1 cellular context compared by ENCODE assay signal in the genomic region with DNA sequence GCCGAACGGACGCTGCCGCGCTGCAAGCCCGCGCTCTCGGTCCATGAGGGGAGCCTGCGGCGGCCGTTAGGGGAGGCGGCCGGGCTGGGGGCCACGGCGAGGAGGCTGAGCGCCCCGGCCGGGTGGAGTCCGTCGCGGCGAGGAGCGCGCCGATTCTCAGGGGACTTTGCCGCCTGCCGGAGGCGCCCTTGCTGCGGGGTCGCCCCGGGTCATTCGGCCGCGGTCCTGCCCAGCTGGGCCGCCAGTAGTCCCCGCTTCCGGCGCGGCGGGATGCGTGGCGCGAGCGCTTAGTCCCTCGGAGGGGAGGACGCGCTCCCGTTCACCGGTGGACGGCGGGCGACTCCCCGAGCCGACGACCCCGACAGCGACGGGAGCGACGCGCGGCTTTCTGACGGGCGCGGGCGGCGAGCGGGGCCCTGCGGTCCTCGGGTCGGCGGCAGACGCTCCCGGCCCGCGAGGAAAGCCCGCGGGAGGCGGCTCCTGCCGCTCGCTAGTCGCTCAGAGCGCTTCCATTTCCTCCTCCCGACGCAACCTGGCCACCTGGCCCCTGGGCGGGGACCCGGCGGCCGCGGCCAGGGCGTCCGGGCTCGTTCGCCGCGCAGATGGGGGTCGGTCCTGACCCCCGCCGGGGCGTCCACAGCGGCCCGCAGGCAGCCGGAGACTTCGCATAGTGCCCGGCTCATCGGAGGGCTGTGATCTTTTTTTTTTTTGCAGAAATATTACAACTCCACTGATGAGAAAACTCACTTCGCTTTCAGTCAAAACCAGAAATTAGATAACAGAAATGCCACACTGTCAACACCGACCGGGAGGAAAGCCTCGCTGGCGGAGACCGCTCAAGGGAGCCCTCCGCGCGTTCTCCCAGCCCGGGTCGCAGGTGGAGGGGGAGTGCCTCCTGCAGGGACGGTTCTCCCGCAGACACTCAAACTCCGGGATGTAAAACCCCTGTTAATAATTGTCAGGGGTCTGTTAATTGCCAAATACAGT.
TF ChIP-seq lines count a peak whose summit lies in the region.

No MANE protein-coding gene starts in this region.

TF ChIP-seq in HepG2, 621 proteins besides CTCF, POLR2A, EP300 and RAD21 (continues in another document):
- TF ChIP-seq ZNF547 (CRISPR knock-in tag; IDR thresholded peaks at IDR 0.05) (0 out of 2 replicates have a peak, but pooled peaks have one; percentile 51), ZMYM3 (CRISPR knock-in tag; IDR thresholded peaks at IDR 0.05) (no peak), DR1 (CRISPR knock-in tag; IDR thresholded peaks at IDR 0.05) (peak; percentile 21; the same call in 1 of the 2 replicates), FOXA1 (IDR thresholded peaks at IDR 0.05) (no peak), FOXA1 (CRISPR knock-in tag; IDR thresholded peaks at IDR 0.05) (0 out of 2 replicates have a peak, but pooled peaks have one; percentile 16), ASH2L (IDR thresholded peaks at IDR 0.05; ENCODE audit: insufficient read length, low read depth, low read length) (peak; percentile 22), TMF1 (CRISPR knock-in tag; IDR thresholded peaks at IDR 0.05; ENCODE audit: low read depth) (0 out of 2 replicates have a peak, but pooled peaks have one; percentile 44), ZNF263 (CRISPR knock-in tag; IDR thresholded peaks at IDR 0.05) (no peak), ELF3 (CRISPR knock-in tag; IDR thresholded peaks at IDR 0.05) (peak; percentile 2; the same call in 1 of the 2 replicates), GABPA (IDR thresholded peaks at IDR 0.05; ENCODE audit: low read depth, low read length) (no peak), GABPA (CRISPR knock-in tag; IDR thresholded peaks at IDR 0.05; ENCODE audit: low read depth) (0 out of 2 replicates have a peak, but pooled peaks have one; percentile 21), ZSCAN9 (CRISPR knock-in tag; IDR thresholded peaks at IDR 0.05; ENCODE audit: borderline replicate concordance) (peak; percentile 19), KMT2A (CRISPR knock-in tag; IDR thresholded peaks at IDR 0.05) (peak; percentile 25; the same call in 1 of the 2 replicates), XRCC5 (optimal IDR thresholded peaks at IDR 0.05; ENCODE audit: low read length) (peak; percentile 13), RBM39 (IDR thresholded peaks at IDR 0.05; ENCODE audit: low read depth, low read length, poor library complexity, severe bottlenecking) (no peak), ZFX (CRISPR knock-in tag; IDR thresholded peaks at IDR 0.05; ENCODE audit: low read depth) (peak; percentile 45), ZNF333 (CRISPR knock-in tag; IDR thresholded peaks at IDR 0.05; ENCODE audit: borderline replicate concordance) (0 out of 2 replicates have a peak, but pooled peaks have one; percentile 60), MEIS2 (CRISPR knock-in tag; IDR thresholded peaks at IDR 0.05) (0 out of 2 replicates have a peak, but pooled peaks have one; percentile 24), ZNF343 (CRISPR knock-in tag; IDR thresholded peaks at IDR 0.05) (no peak), SP1 (IDR thresholded peaks at IDR 0.05) (no peak), SP1 (CRISPR knock-in tag; IDR thresholded peaks at IDR 0.05) (peak; percentile 17; the same call in 1 of the 2 replicates), SALL1 (CRISPR knock-in tag; IDR thresholded peaks at IDR 0.05) (peak; percentile 7), KLF6 (CRISPR knock-in tag; IDR thresholded peaks at IDR 0.05) (0 out of 2 replicates have a peak, but pooled peaks have one; percentile 81), SOX13 (IDR thresholded peaks at IDR 0.05) (no peak), SOX13 (CRISPR knock-in tag; conservative IDR thresholded peaks at IDR 0.05 in 1 of 2, IDR thresholded peaks at IDR 0.05 in 1 of 2) (no peak), RXRA (CRISPR knock-in tag; IDR thresholded peaks at IDR 0.05) (peak; percentile 88), RFX5 (IDR thresholded peaks at IDR 0.05; ENCODE audit: low read depth, low read length) (no peak), ETV5 (CRISPR knock-in tag; IDR thresholded peaks at IDR 0.05; ENCODE audit: borderline replicate concordance) (peak; percentile 12; the same call in 1 of the 2 replicates), ZNF563 (CRISPR knock-in tag; IDR thresholded peaks at IDR 0.05) (peak; percentile 53), TBP (CRISPR knock-in tag; IDR thresholded peaks at IDR 0.05) (no peak), CC2D1A (CRISPR knock-in tag; IDR thresholded peaks at IDR 0.05) (no peak), HNRNPLL (IDR thresholded peaks at IDR 0.05; ENCODE audit: low read depth, low read length, poor library complexity, severe bottlenecking) (peak; percentile 41), ZNF331 (CRISPR knock-in tag; IDR thresholded peaks at IDR 0.05) (peak; percentile 56; the same call in 1 of the 2 replicates), RBFOX2 (IDR thresholded peaks at IDR 0.05; ENCODE audit: low read depth, low read length) (peak; percentile 72), ATAD3A (CRISPR knock-in tag; IDR thresholded peaks at IDR 0.05) (no peak), ZNF232 (CRISPR knock-in tag; IDR thresholded peaks at IDR 0.05; ENCODE audit: borderline replicate concordance) (no peak), ZNF737 (CRISPR knock-in tag; IDR thresholded peaks at IDR 0.05; ENCODE audit: borderline replicate concordance) (no peak)
- TF ChIP-seq, protein P1, sequence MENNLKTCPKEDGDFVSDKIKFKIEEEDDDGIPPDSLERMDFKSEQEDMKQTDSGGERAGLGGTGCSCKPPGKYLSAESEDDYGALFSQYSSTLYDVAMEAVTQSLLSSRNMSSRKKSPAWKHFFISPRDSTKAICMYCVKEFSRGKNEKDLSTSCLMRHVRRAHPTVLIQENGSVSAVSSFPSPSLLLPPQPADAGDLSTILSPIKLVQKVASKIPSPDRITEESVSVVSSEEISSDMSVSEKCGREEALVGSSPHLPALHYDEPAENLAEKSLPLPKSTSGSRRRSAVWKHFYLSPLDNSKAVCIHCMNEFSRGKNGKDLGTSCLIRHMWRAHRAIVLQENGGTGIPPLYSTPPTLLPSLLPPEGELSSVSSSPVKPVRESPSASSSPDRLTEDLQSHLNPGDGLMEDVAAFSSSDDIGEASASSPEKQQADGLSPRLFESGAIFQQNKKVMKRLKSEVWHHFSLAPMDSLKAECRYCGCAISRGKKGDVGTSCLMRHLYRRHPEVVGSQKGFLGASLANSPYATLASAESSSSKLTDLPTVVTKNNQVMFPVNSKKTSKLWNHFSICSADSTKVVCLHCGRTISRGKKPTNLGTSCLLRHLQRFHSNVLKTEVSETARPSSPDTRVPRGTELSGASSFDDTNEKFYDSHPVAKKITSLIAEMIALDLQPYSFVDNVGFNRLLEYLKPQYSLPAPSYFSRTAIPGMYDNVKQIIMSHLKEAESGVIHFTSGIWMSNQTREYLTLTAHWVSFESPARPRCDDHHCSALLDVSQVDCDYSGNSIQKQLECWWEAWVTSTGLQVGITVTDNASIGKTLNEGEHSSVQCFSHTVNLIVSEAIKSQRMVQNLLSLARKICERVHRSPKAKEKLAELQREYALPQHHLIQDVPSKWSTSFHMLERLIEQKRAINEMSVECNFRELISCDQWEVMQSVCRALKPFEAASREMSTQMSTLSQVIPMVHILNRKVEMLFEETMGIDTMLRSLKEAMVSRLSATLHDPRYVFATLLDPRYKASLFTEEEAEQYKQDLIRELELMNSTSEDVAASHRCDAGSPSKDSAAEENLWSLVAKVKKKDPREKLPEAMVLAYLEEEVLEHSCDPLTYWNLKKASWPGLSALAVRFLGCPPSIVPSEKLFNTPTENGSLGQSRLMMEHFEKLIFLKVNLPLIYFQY (CRISPR knock-in tag; IDR thresholded peaks at IDR 0.05; ENCODE audit: borderline replicate concordance): peak; percentile 80; the same call in 1 of the 2 replicates
- TF ChIP-seq, protein P2, sequence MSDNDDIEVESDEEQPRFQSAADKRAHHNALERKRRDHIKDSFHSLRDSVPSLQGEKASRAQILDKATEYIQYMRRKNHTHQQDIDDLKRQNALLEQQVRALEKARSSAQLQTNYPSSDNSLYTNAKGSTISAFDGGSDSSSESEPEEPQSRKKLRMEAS (IDR thresholded peaks at IDR 0.05): peak; percentile 70
- TF ChIP-seq, protein P3, sequence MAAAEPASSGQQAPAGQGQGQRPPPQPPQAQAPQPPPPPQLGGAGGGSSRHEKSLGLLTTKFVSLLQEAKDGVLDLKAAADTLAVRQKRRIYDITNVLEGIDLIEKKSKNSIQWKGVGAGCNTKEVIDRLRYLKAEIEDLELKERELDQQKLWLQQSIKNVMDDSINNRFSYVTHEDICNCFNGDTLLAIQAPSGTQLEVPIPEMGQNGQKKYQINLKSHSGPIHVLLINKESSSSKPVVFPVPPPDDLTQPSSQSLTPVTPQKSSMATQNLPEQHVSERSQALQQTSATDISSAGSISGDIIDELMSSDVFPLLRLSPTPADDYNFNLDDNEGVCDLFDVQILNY (CRISPR knock-in tag; conservative IDR thresholded peaks at IDR 0.05): peak; percentile 40; the same call in 1 of the 2 replicates
- TF ChIP-seq, protein P4, sequence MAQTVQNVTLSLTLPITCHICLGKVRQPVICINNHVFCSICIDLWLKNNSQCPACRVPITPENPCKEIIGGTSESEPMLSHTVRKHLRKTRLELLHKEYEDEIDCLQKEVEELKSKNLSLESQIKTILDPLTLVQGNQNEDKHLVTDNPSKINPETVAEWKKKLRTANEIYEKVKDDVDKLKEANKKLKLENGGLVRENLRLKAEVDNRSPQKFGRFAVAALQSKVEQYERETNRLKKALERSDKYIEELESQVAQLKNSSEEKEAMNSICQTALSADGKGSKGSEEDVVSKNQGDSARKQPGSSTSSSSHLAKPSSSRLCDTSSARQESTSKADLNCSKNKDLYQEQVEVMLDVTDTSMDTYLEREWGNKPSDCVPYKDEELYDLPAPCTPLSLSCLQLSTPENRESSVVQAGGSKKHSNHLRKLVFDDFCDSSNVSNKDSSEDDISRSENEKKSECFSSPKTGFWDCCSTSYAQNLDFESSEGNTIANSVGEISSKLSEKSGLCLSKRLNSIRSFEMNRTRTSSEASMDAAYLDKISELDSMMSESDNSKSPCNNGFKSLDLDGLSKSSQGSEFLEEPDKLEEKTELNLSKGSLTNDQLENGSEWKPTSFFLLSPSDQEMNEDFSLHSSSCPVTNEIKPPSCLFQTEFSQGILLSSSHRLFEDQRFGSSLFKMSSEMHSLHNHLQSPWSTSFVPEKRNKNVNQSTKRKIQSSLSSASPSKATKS (CRISPR knock-in tag; IDR thresholded peaks at IDR 0.05): no peak
- TF ChIP-seq, protein P5, sequence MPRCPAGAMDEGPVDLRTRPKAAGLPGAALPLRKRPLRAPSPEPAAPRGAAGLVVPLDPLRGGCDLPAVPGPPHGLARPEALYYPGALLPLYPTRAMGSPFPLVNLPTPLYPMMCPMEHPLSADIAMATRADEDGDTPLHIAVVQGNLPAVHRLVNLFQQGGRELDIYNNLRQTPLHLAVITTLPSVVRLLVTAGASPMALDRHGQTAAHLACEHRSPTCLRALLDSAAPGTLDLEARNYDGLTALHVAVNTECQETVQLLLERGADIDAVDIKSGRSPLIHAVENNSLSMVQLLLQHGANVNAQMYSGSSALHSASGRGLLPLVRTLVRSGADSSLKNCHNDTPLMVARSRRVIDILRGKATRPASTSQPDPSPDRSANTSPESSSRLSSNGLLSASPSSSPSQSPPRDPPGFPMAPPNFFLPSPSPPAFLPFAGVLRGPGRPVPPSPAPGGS (CRISPR knock-in tag; IDR thresholded peaks at IDR 0.05): peak; percentile 77; the same call in 1 of the 2 replicates
- TF ChIP-seq, protein P6, sequence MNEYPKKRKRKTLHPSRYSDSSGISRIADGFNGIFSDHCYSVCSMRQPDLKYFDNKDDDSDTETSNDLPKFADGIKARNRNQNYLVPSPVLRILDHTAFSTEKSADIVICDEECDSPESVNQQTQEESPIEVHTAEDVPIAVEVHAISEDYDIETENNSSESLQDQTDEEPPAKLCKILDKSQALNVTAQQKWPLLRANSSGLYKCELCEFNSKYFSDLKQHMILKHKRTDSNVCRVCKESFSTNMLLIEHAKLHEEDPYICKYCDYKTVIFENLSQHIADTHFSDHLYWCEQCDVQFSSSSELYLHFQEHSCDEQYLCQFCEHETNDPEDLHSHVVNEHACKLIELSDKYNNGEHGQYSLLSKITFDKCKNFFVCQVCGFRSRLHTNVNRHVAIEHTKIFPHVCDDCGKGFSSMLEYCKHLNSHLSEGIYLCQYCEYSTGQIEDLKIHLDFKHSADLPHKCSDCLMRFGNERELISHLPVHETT (CRISPR knock-in tag; conservative IDR thresholded peaks at IDR 0.05): 0 out of 2 replicates have a peak, but pooled peaks have one; percentile 37
- TF ChIP-seq, protein P7, sequence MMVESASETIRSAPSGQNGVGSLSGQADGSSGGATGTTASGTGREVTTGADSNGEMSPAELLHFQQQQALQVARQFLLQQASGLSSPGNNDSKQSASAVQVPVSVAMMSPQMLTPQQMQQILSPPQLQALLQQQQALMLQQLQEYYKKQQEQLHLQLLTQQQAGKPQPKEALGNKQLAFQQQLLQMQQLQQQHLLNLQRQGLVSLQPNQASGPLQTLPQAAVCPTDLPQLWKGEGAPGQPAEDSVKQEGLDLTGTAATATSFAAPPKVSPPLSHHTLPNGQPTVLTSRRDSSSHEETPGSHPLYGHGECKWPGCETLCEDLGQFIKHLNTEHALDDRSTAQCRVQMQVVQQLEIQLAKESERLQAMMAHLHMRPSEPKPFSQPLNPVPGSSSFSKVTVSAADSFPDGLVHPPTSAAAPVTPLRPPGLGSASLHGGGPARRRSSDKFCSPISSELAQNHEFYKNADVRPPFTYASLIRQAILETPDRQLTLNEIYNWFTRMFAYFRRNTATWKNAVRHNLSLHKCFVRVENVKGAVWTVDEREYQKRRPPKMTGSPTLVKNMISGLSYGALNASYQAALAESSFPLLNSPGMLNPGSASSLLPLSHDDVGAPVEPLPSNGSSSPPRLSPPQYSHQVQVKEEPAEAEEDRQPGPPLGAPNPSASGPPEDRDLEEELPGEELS (CRISPR knock-in tag; IDR thresholded peaks at IDR 0.05): no peak
- TF ChIP-seq, protein P8, sequence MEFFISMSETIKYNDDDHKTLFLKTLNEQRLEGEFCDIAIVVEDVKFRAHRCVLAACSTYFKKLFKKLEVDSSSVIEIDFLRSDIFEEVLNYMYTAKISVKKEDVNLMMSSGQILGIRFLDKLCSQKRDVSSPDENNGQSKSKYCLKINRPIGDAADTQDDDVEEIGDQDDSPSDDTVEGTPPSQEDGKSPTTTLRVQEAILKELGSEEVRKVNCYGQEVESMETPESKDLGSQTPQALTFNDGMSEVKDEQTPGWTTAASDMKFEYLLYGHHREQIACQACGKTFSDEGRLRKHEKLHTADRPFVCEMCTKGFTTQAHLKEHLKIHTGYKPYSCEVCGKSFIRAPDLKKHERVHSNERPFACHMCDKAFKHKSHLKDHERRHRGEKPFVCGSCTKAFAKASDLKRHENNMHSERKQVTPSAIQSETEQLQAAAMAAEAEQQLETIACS (CRISPR knock-in tag; IDR thresholded peaks at IDR 0.05): peak; percentile 34; the same call in 1 of the 2 replicates
- TF ChIP-seq, protein P9, sequence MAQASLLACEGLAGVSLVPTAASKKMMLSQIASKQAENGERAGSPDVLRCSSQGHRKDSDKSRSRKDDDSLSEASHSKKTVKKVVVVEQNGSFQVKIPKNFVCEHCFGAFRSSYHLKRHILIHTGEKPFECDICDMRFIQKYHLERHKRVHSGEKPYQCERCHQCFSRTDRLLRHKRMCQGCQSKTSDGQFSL (CRISPR knock-in tag; IDR thresholded peaks at IDR 0.05): 0 out of 2 replicates have a peak, but pooled peaks have one; percentile 50
- TF ChIP-seq, protein P10, sequence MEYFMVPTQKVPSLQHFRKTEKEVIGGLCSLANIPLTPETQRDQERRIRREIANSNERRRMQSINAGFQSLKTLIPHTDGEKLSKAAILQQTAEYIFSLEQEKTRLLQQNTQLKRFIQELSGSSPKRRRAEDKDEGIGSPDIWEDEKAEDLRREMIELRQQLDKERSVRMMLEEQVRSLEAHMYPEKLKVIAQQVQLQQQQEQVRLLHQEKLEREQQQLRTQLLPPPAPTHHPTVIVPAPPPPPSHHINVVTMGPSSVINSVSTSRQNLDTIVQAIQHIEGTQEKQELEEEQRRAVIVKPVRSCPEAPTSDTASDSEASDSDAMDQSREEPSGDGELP (IDR thresholded peaks at IDR 0.05; ENCODE audit: borderline replicate concordance, low read depth): peak; percentile 73; the same call in 1 of the 2 replicates
